Comparison of ENCODE assay signal across 8 cellular contexts in the genomic region with DNA sequence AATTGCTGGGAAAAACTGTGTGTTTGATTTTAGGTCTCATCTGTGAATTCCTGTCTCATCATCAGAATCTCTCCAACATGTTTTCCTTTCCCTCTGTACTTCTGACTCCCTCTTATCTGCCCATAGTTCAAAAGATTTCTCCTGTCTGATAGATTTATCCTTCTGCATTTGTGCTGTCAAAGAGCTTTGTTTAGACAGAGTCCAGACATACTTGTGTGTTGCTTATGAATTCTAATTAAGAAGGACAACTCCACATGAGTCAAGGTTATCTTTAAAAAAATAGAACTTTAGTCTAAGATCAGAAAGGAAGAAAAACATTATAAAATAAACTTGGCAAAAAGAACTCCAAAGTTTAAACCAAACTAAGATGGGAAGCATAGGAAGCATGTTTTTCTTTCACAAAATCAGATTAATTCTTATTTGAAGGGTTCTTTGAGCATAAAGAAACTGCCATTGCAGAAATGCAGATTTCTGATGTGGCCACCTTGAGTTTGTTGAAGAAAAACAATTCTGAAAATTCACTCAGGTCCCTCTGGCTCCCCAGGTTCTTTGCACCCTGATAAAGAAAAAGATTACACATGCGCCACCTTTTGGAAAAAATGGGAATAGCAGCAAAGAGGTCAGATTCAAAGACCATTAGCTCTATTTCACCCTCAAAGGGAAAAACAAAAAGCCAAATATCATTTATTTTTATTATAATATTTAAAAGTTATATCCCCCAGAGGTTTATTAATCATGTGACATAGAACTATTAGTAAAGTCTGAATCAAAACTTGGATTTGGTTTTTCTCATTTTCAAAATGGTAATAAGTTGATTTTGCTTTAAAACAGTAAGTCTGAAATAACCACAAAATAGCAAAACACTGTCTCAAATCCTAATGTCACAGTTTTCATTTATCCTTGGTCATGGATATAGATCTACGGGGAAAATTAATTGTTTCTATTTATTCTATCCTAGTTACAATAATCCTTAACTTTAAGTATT.
DNase-seq lines count a peak whose midpoint lies in the region; ATAC-seq and TF ChIP-seq lines count a peak whose summit lies in the region.

No MANE protein-coding gene starts in this region.

- intact Hi-C loops in heart left ventricle (cut with DNase I) = loop anchor here (1.0 to 10.0 kb wide), 9 partner anchors 82 to 352 kb away; partner anchors contain the start of gene DCN (in 1 of the 10)

- H3K4me1 Mint-ChIP-seq in activated naive CD4-positive, alpha-beta T cell treated with anti-CD3 and anti-CD28 coated beads, Interleukin-2, amount 10 ng/mL, durations not matched to agents 7 days and 5 days = no peaks in the 10 kb centered on the region

- H3K4me3 ChIP-seq in heart left ventricle = peak overlapping the region in 4 of 12 donors; percentile 4 to 17 (median 14)

- TF ChIP-seq POLR2A in heart left ventricle (IDR thresholded peaks at IDR 0.05) = no peak

- no peaks in the 10 kb centered on the region for H3K36me3 ChIP-seq in heart left ventricle

- 26 to 33% (median 30%) methylated on average over 2 of the region's 2 CpGs for WGBS in heart left ventricle, 4 donors

- H3K9me3 Mint-ChIP-seq in activated naive CD4-positive, alpha-beta T cell treated with anti-CD3 and anti-CD28 coated beads, Interleukin-2, amount 10 ng/mL, durations not matched to agents 7 days and 5 days = no peaks in the 10 kb centered on the region

- no peak overlapping the region for H3K4me3 Mint-ChIP-seq in activated naive CD4-positive, alpha-beta T cell treated with anti-CD3 and anti-CD28 coated beads, Interleukin-2, amount 10 ng/mL, durations not matched to agents 7 days and 5 days

- H3K4me1 ChIP-seq in heart left ventricle = peaks cover 0 to 10% (median 0%) of the 10 kb centered on the region in 12 donors

- ATAC-seq in HG02678 (IDR thresholded peaks at IDR 0.05; ENCODE audit: unreplicated experiment) (peak; percentile 66), heart left ventricle (peak in 2 of 4 donors; percentile 62 to 65)

- H3K27me3 Mint-ChIP-seq in activated naive CD4-positive, alpha-beta T cell treated with anti-CD3 and anti-CD28 coated beads, Interleukin-2, amount 10 ng/mL, durations not matched to agents 7 days and 5 days = no peaks in the 10 kb centered on the region

- CTCF ChIA-PET in activated naive CD4-positive, alpha-beta T cell treated with anti-CD3 and anti-CD28 coated beads, Interleukin-2, amount 10 ng/mL, durations not matched to agents 7 days and 5 days (lab: Charles Lee) = interaction anchor here (0.9 to 1.8 kb wide), 5 partner anchors 10 to 382 kb away, joined by 3 to 6 read pairs (median 4); no protein-coding TSS in a partner anchor

- no peaks in the 10 kb centered on the region for H3K36me3 Mint-ChIP-seq in activated naive CD4-positive, alpha-beta T cell treated with anti-CD3 and anti-CD28 coated beads, Interleukin-2, amount 10 ng/mL, durations not matched to agents 7 days and 5 days

- H3K27me3 ChIP-seq in heart left ventricle = no peaks in the 10 kb centered on the region

- DNase-seq in activated CD4-positive, alpha-beta T cell treated with anti-CD3 and anti-CD28 coated beads for 24 hours (ENCODE audit: low read depth in 2 of 2) = peak; percentile 3 to 37
- DNase-seq in activated CD4-positive, alpha-beta T cell treated with anti-CD3 and anti-CD28 coated beads for 1 hour = no peak
- peak; percentile 39 to 48 for DNase-seq in NCI-H526 (lab: John Stamatoyannopoulos, UW)
- DNase-seq in activated naive CD4-positive, alpha-beta T cell treated with anti-CD3 and anti-CD28 coated beads, Interleukin-2, amount 10 ng/mL, durations not matched to agents 7 days and 5 days = peak; percentile 42
- DNase-seq in heart left ventricle = peak in 2 of 5 donors; percentile 37 to 47
- DNase-seq in renal cortical epithelial cell (ENCODE audit: low read depth) = peak; percentile 49
- no peak for DNase-seq in stimulated activated naive CD4-positive, alpha-beta T cell treated with Interleukin-2 at 50 U/mL for 16 hours (lab: John Stamatoyannopoulos, UW)

- H3K9me3 ChIP-seq in heart left ventricle = no peaks in the 10 kb centered on the region

- peak; percentile 56 to 85 (median 72) for TF ChIP-seq CTCF in heart left ventricle (IDR thresholded peaks at IDR 0.05)

- H3K27ac ChIP-seq in heart left ventricle = peak overlapping the region in 9 of 12 donors; percentile 13 to 70 (median 56)

- H3K27ac Mint-ChIP-seq in activated naive CD4-positive, alpha-beta T cell treated with anti-CD3 and anti-CD28 coated beads, Interleukin-2, amount 10 ng/mL, durations not matched to agents 7 days and 5 days = no peak overlapping the region

Comparison
In these comparisons a context has a peak if more than half of its experiments do, and no peak if none do; other contexts are left out.
1. DNase-seq: peak in activated CD4-positive, alpha-beta T cell treated with anti-CD3 and anti-CD28 coated beads for 24 hours (2 of 2), NCI-H526 (2 of 2), activated naive CD4-positive, alpha-beta T cell treated with anti-CD3 and anti-CD28 coated beads, Interleukin-2, amount 10 ng/mL, durations not matched to agents 7 days and 5 days (single experiment) and renal cortical epithelial cell (single experiment); none in activated CD4-positive, alpha-beta T cell treated with anti-CD3 and anti-CD28 coated beads for 1 hour (single experiment) and stimulated activated naive CD4-positive, alpha-beta T cell treated with Interleukin-2 at 50 U/mL for 16 hours (single experiment).